In genomic region chr6:37565267-37566208, GRCh38 we compare ENCODE assay signal across 9 cellular contexts.
A peak's percentile ranks its signal among the peaks of the same experiment; 100 is the strongest.
DNase-seq lines count a peak whose midpoint lies in the region; ATAC-seq lines count a peak whose summit lies in the region.
"Had no signal": no experiment of that assay in that cellular context is flagged by ENCODE, and none has a peak within 500 bp of the region (broad histone marks: within the 10 kb centered on the region; RNA-seq: fewer than 3 reads in every experiment).

No MANE protein-coding gene starts in this region.

- H3K4me3 ChIP-seq in iPS-11a (ENCODE audit: low read depth, low read length): peak overlapping the region; percentile 31

- H3K4me3 Mint-ChIP-seq in IgD-negative memory B cell: peak overlapping the region in 3 of 4 donors; percentile 64 to 91 (median 91)
- peak overlapping the region; percentile 29 for H3K4me3 Mint-ChIP-seq in activated CD8-positive, alpha-beta T cell treated with anti-CD3 and anti-CD28 coated beads, Interleukin-2, amount 10 ng/mL, durations not matched to agents 7 days and 5 days
- H3K4me3 Mint-ChIP-seq: dendritic cell treated with granulocyte-macrophage colony-stimulating factor and Interleukin-4, amounts not matched to agents 40 ng/mL and 50 ng/mL, for 4 days had no signal

- peaks cover 1% of the 10 kb centered on the region for H3K27me3 Mint-ChIP-seq in IgD-negative memory B cell
- H3K27me3 Mint-ChIP-seq in activated CD8-positive, alpha-beta T cell treated with anti-CD3 and anti-CD28 coated beads, Interleukin-2, amount 10 ng/mL, durations not matched to agents 7 days and 5 days (ENCODE audit: low read depth): peaks cover 24% of the 10 kb centered on the region

- H3K27ac ChIP-seq in substantia nigra (ENCODE audit: low read depth, low read length, poor library complexity, severe bottlenecking): no peak overlapping the region

- DNase-seq in Ammon's horn (ENCODE audit: low spot score) (peak; percentile 65), substantia nigra (lab: John Stamatoyannopoulos, UW) (peak in 32 of 49 donors; percentile 4 to 55 (median 29)), AG08395 (ENCODE audit: low spot score) (no peak), germinal center (ENCODE audit: low spot score) (no peak)
- no peak for DNase-seq in activated CD8-positive, alpha-beta T cell treated with anti-CD3 and anti-CD28 coated beads, Interleukin-2, amount 10 ng/mL, durations not matched to agents 7 days and 5 days
- no peak for DNase-seq in activated CD4-positive, alpha-beta T cell treated with anti-CD3 and anti-CD28 coated beads, Interleukin-2, amount 50 U/mL, for 1 hour

- peak overlapping the region in 2 of 3 donors; percentile 95 to 97 for H3K27ac Mint-ChIP-seq in IgD-negative memory B cell
- H3K27ac Mint-ChIP-seq in activated CD8-positive, alpha-beta T cell treated with anti-CD3 and anti-CD28 coated beads, Interleukin-2, amount 10 ng/mL, durations not matched to agents 7 days and 5 days: no peak overlapping the region
- H3K27ac Mint-ChIP-seq: dendritic cell treated with granulocyte-macrophage colony-stimulating factor and Interleukin-4, amounts not matched to agents 40 ng/mL and 50 ng/mL, for 4 days had no signal

- peaks cover 28 to 56% (median 39%) of the 10 kb centered on the region in 3 donors for H3K4me1 Mint-ChIP-seq in IgD-negative memory B cell
- H3K4me1 Mint-ChIP-seq in activated CD8-positive, alpha-beta T cell treated with anti-CD3 and anti-CD28 coated beads, Interleukin-2, amount 10 ng/mL, durations not matched to agents 7 days and 5 days (ENCODE audit: low read depth): peaks cover 3% of the 10 kb centered on the region

- CTCF ChIA-PET in activated CD8-positive, alpha-beta T cell treated with anti-CD3 and anti-CD28 coated beads, Interleukin-2, amount 10 ng/mL, durations not matched to agents 7 days and 5 days (lab: Charles Lee): interaction anchor here (0.7 to 2.9 kb wide), 36 partner anchors 10 to 240 kb away, joined by 3 to 29 read pairs (median 4); partner anchors contain the start of genes CCDC167 and CMTR1

- no peaks in the 10 kb centered on the region for H3K36me3 Mint-ChIP-seq in IgD-negative memory B cell
- no peaks in the 10 kb centered on the region for H3K36me3 Mint-ChIP-seq in activated CD8-positive, alpha-beta T cell treated with anti-CD3 and anti-CD28 coated beads, Interleukin-2, amount 10 ng/mL, durations not matched to agents 7 days and 5 days (ENCODE audit: low read depth)

- no peak for ATAC-seq in activated CD8-positive, alpha-beta T cell treated with anti-CD3 and anti-CD28 coated beads, Interleukin-2, amount 10 ng/mL, durations not matched to agents 7 days and 5 days

- POLR2A ChIA-PET in activated CD8-positive, alpha-beta T cell treated with anti-CD3 and anti-CD28 coated beads, Interleukin-2, amount 10 ng/mL, durations not matched to agents 7 days and 5 days (lab: Charles Lee): no interaction called here

- H3K9me3 Mint-ChIP-seq in IgD-negative memory B cell: no peaks in the 10 kb centered on the region
- no peaks in the 10 kb centered on the region for H3K9me3 Mint-ChIP-seq in activated CD8-positive, alpha-beta T cell treated with anti-CD3 and anti-CD28 coated beads, Interleukin-2, amount 10 ng/mL, durations not matched to agents 7 days and 5 days (ENCODE audit: insufficient read depth)
- H3K9me3 Mint-ChIP-seq: dendritic cell treated with granulocyte-macrophage colony-stimulating factor and Interleukin-4, amounts not matched to agents 40 ng/mL and 50 ng/mL, for 4 days had no signal

Comparison
In these comparisons a context has a peak if more than half of its experiments do, and no peak if none do; other contexts are left out.
1. DNase-seq: peak in Ammon's horn (single experiment) and substantia nigra (32 of 49); none in activated CD8-positive, alpha-beta T cell treated with anti-CD3 and anti-CD28 coated beads, Interleukin-2, amount 10 ng/mL, durations not matched to agents 7 days and 5 days (single experiment), activated CD4-positive, alpha-beta T cell treated with anti-CD3 and anti-CD28 coated beads, Interleukin-2, amount 50 U/mL, for 1 hour (single experiment), AG08395 (single experiment) and germinal center (single experiment).